In genomic region chr10:109922976-109923921, GRCh38 we compare ENCODE assay signal across 8 cellular contexts. TPM values are rescaled to one million over a fixed set of nuclear protein-coding genes. Genes with fewer than 3 reads are reported as not detected.
DNase-seq lines count a peak whose midpoint lies in the region; ATAC-seq, FAIRE-seq and TF ChIP-seq lines count a peak whose summit lies in the region.

TSS of gene XPNPEP1 (minus strand) at chr10:109923511. CDS start at chr10:109923433, 78 bp downstream.

- H3K27me3 ChIP-seq in keratinocyte (ENCODE audit: control insufficient read depth, extremely low read depth, insufficient read depth, low read length), result no peaks in the 10 kb centered on the region

- no peak for FAIRE-seq in keratinocyte (lab: Jason Lieb, UNC)

- H3K9me3 ChIP-seq in keratinocyte (ENCODE audit: control insufficient read depth, low read depth, low read length), result no peaks in the 10 kb centered on the region

- peak within 1 kb of the TSS; percentile 88 for H3K9ac ChIP-seq in keratinocyte (ENCODE audit: control insufficient read depth, extremely low read depth, insufficient read depth, low read length)

- peak within 1 kb of the TSS; percentile 78 for H3K27ac ChIP-seq in keratinocyte (ENCODE audit: control insufficient read depth, insufficient read depth, low read length)

- peak within 1 kb of the TSS; percentile 90 for H3K4me2 ChIP-seq in keratinocyte (ENCODE audit: control insufficient read depth, extremely low read depth, insufficient read depth, low read depth, low read length)

- peaks cover 14% of the 10 kb centered on the region for H3K4me1 ChIP-seq in keratinocyte (ENCODE audit: control insufficient read depth, extremely low read depth, insufficient read depth, low read length)

- peaks cover 41% of the 10 kb centered on the region for H3K79me2 ChIP-seq in keratinocyte (ENCODE audit: control insufficient read depth, insufficient read depth, low read length)

- ATAC-seq in GM18520 (IDR thresholded peaks at IDR 0.05; ENCODE audit: unreplicated experiment) (peak; percentile 93), HG03045 (IDR thresholded peaks at IDR 0.05; ENCODE audit: unreplicated experiment) (peak; percentile 96)

- DNase-seq in A172 (ENCODE audit: low spot score), result peak; percentile 65
- DNase-seq in NCI-H2171 (lab: John Stamatoyannopoulos, UW), result peak; percentile 70
- peak; percentile 54 to 69 (median 65) for DNase-seq in activated CD4-positive, CD25-positive, alpha-beta regulatory T cell (lab: John Stamatoyannopoulos, UW)
- peak; percentile 75 for DNase-seq in central memory CD4-positive, alpha-beta T cell
- DNase-seq in keratinocyte (ENCODE audit: low read depth, low spot score), result peak; percentile 25
- peak; percentile 61 to 80 (median 72) for DNase-seq in stimulated activated CD4-positive, alpha-beta T cell treated with anti-CD3 and anti-CD28 coated beads, Interleukin-12 subunit alpha, Interleukin-12 subunit beta, amount 100 ng/mL, for 48 hours (ENCODE audit: low read depth in 2 of 3, low spot score in 1 of 3)

- no peaks in the 10 kb centered on the region for H3K9me1 ChIP-seq in keratinocyte (ENCODE audit: control insufficient read depth, extremely low read depth, insufficient read depth, low read length)

- dilution Hi-C loops in keratinocyte (cut with MboI; ENCODE audit: extremely low pct_ligation_motif_present, low sequenced_read_pairs), result no loop called here

- H3K36me3 ChIP-seq in keratinocyte (ENCODE audit: control insufficient read depth in 2 of 2, extremely low read depth in 1 of 2, insufficient read depth in 2 of 2, low read length in 2 of 2), result peaks cover 0 to 10% of the 10 kb centered on the region in 2 experiments

- no peak for TF ChIP-seq CTCF in keratinocyte (optimal IDR thresholded peaks at IDR 0.05 in 1 of 3, IDR thresholded peaks at IDR 0.05 in 1 of 3, conservative IDR thresholded peaks at IDR 0.05 in 1 of 3; ENCODE audit: extremely low read depth in 1 of 3, insufficient read depth in 2 of 3, low read length in 3 of 3)

- peak within 1 kb of the TSS; percentile 78 for H2AFZ ChIP-seq in keratinocyte (ENCODE audit: control insufficient read depth, low read length)

- peak within 1 kb of the TSS; percentile 80 to 85 (median 82) for H3K4me3 ChIP-seq in keratinocyte (ENCODE audit: control insufficient read depth in 2 of 3, extremely low read depth in 1 of 3, insufficient read depth in 2 of 3, low read depth in 1 of 3, low read length in 3 of 3)

- H4K20me1 ChIP-seq in keratinocyte (ENCODE audit: control insufficient read depth, extremely low read depth, insufficient read depth, low read length), result no peaks in the 10 kb centered on the region

RNA-seq across cellular contexts. Expression of gene XPNPEP1, which starts in this region (rescaled TPM):
- total RNA-seq in A172 (2014; rRNA removed; shearing (Covaris generic)), result 75.4 and 88.8 TPM in 2 replicates
- 96.2 to 171 TPM (median 154 TPM) in 3 replicates for polyA plus RNA-seq in keratinocyte
- 63.0 TPM for polyA plus RNA-seq in keratinocyte (2011; ENCODE audit: low read depth)
- polyA plus RNA-seq in keratinocyte (2011; cell fraction: cytosol; rRNA removed), result 193 and 194 TPM in 2 replicates
- 258 and 305 TPM in 2 replicates for polyA plus RNA-seq in keratinocyte (2011; cell fraction: nucleus; rRNA removed)
- polyA plus RNA-seq in keratinocyte (2012; ENCODE audit: low replicate concordance), result 43.2 and 52.6 TPM in 2 replicates
- polyA minus RNA-seq in keratinocyte, result 304 to 419 TPM (median 412 TPM) in 3 replicates
- polyA minus RNA-seq in keratinocyte (2011; cell fraction: cytosol; rRNA and poly(A)+ RNA removed), result 164 TPM
- 134 and 140 TPM in 2 replicates for polyA minus RNA-seq in keratinocyte (2011; cell fraction: nucleus; rRNA and poly(A)+ RNA removed)

Comparison
In these comparisons a context has a peak if more than half of its experiments do, and no peak if none do; other contexts are left out.
1. Peak in every context shown above with its lines: DNase-seq, ATAC-seq, H3K4me3 ChIP-seq and H3K27ac ChIP-seq.
2. DNase-seq: peak in every context shown above with its lines; median percentile 75 in central memory CD4-positive, alpha-beta T cell; 72 in stimulated activated CD4-positive, alpha-beta T cell treated with anti-CD3 and anti-CD28 coated beads, Interleukin-12 subunit alpha, Interleukin-12 subunit beta, amount 100 ng/mL, for 48 hours; 70 in NCI-H2171; 65 in A172; 65 in activated CD4-positive, CD25-positive, alpha-beta regulatory T cell; 25 in keratinocyte.